21 cellular contexts compared by ENCODE assay signal in genomic region chr5:180959661-180960060, GRCh38. TPM values are rescaled to one million over a fixed set of nuclear protein-coding genes. Genes with fewer than 3 reads are reported as not detected.
DNase-seq lines count a peak whose midpoint lies in the region; ATAC-seq and TF ChIP-seq lines count a peak whose summit lies in the region.
"Had no signal": no experiment of that assay in that cellular context is flagged by ENCODE, and none has a peak within 500 bp of the region (broad histone marks: within the 10 kb centered on the region; RNA-seq: fewer than 3 reads in every experiment).

No MANE protein-coding gene starts in this region.

- no peaks in the 10 kb centered on the region for H3K4me1 Mint-ChIP-seq in HFFc6 (ENCODE audit: low read depth)

- no peak overlapping the region for H3K4me3 Mint-ChIP-seq in HFFc6
- H3K4me3 Mint-ChIP-seq: CD4-positive, alpha-beta T cell had no signal

- intact Hi-C loops in lower lobe of right lung (cut with DNase I) = no loop called here
- intact Hi-C loops in upper lobe of right lung (cut with DNase I) = no loop called here

- peak; percentile 3 for DNase-seq in COLO668 (lab: John Stamatoyannopoulos, UW; ENCODE audit: unreplicated experiment)
- peak; percentile 10 for DNase-seq in M059J (ENCODE audit: low read depth)
- DNase-seq in lower lobe of right lung = no peak
- DNase-seq in upper lobe of right lung = no peak
- DNase-seq in cerebellum (ENCODE audit: low spot score) = no peak
- no peak for DNase-seq in AG08395 (ENCODE audit: low spot score)
- no peak for DNase-seq in HFFc6
- DNase-seq: BE2C; Caco-2; CD4-positive, alpha-beta T cell; DMS 273 treated with DMSO at 0.1 percent for 48 hours; DMS79 treated with DMSO at 0.1 percent for 48 hours; NCI-H1092 treated with DMSO at 0.1 percent for 48 hours; NCI-H1436 treated with DMSO at 0.1 percent for 48 hours; NCI-H1930; NCI-H510A treated with DMSO at 0.1 percent for 48 hours; NCI-H748 treated with DMSO at 0.1 percent for 48 hours; SJCRH30; T-cell had no signal

- H3K36me3 ChIP-seq in lower lobe of right lung (no peaks in the 10 kb centered on the region), upper lobe of right lung (no peaks in the 10 kb centered on the region)
- H3K36me3 ChIP-seq: BE2C, SJCRH30 had no signal

- no peaks in the 10 kb centered on the region for H3K27me3 ChIP-seq in lower lobe of right lung (ENCODE audit: low read depth)
- H3K27me3 ChIP-seq in upper lobe of right lung = no peaks in the 10 kb centered on the region
- H3K27me3 ChIP-seq: SJCRH30 had no signal

- H3K4me1 ChIP-seq in lower lobe of right lung (no peaks in the 10 kb centered on the region), upper lobe of right lung (no peaks in the 10 kb centered on the region)
- H3K4me1 ChIP-seq: BE2C, Caco-2, SJCRH30 had no signal

- H3K27ac ChIP-seq in lower lobe of right lung (no peak overlapping the region), upper lobe of right lung (no peak overlapping the region)
- H3K27ac ChIP-seq: SJCRH30 had no signal

- no peaks in the 10 kb centered on the region for H3K9me3 ChIP-seq in lower lobe of right lung
- H3K9me3 ChIP-seq in upper lobe of right lung = no peaks in the 10 kb centered on the region
- H3K9me3 ChIP-seq: BE2C, Caco-2, SJCRH30 had no signal

- TF ChIP-seq CTCF in lower lobe of right lung (IDR thresholded peaks at IDR 0.05) (no peak), upper lobe of right lung (IDR thresholded peaks at IDR 0.05) (no peak), HFFc6 (IDR thresholded peaks at IDR 0.05) (no peak)

- no peak overlapping the region for H3K27ac Mint-ChIP-seq in HFFc6
- H3K27ac Mint-ChIP-seq: CD4-positive, alpha-beta T cell; T-cell had no signal

- ATAC-seq in lower lobe of right lung (peak; percentile 48 to 66), upper lobe of right lung (peak; percentile 74)
- ATAC-seq: K562, Panc1 had no signal

- H3K4me3 ChIP-seq in lower lobe of right lung = no peak overlapping the region
- H3K4me3 ChIP-seq in upper lobe of right lung = no peak overlapping the region
- H3K4me3 ChIP-seq: K562, SJCRH30 had no signal

- H3K36me3 Mint-ChIP-seq in HFFc6 (ENCODE audit: low read depth) = no peaks in the 10 kb centered on the region
- H3K36me3 Mint-ChIP-seq: T-cell had no signal

- peaks cover 4% of the 10 kb centered on the region for H3K9me3 Mint-ChIP-seq in HFFc6
- H3K9me3 Mint-ChIP-seq: CD4-positive, alpha-beta T cell; T-cell had no signal

- no peaks in the 10 kb centered on the region for H3K27me3 Mint-ChIP-seq in HFFc6 (ENCODE audit: insufficient read depth)

RNA-seq across cellular contexts. Expression of gene BTNL3, which starts 29.0 kb away (rescaled TPM):
- not detected in 2 replicates for total RNA-seq in M059J (2014; rRNA removed; shearing (Covaris generic))
- total RNA-seq in lower lobe of right lung (not detected), upper lobe of right lung (not detected), cerebellum (0.09 TPM)
- not detected for total RNA-seq in HFFc6 (2021; fragmentation: NEBNext Ultra II Directional; extraction: Animal tissue kit (Norgen Biotek cat#: 25700))
- total RNA-seq: Caco-2; CD4-positive, alpha-beta T cell; SJCRH30; T-cell had no signal

Comparison
In these comparisons a context has a peak if more than half of its experiments do, and no peak if none do; other contexts are left out.
1. DNase-seq: peak in COLO668 (single experiment) and M059J (single experiment); none in lower lobe of right lung (single experiment), upper lobe of right lung (single experiment), cerebellum (single experiment), AG08395 (single experiment) and HFFc6 (single experiment).